Comparison of ENCODE assay signal across 38 cellular contexts in the genomic region with DNA sequence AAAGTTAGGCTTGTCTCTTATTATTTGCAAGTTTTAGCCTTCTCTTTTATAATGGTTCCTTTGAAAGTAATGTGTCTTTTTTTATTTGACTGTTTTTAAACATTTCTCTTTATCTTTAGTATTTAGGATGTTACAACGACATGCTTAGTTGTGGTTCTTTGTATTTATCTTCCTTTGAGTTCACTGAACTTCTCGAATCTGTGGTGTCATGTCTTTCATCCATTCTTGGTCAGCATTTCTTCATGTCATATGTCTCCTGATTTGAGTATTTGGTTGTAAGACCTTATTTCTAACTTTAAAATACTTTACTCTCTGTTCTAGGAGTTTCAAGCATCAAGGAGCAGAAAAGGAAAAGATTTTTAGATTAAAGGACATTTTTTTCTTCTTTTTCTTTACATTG. TPM values are rescaled to one million over a fixed set of nuclear protein-coding genes. Genes with fewer than 3 reads are reported as not detected.
"Had no signal": no experiment of that assay in that cellular context is flagged by ENCODE, and none has a peak within 500 bp of the region (broad histone marks: within the 10 kb centered on the region; RNA-seq: fewer than 3 reads in every experiment).

No MANE protein-coding gene starts in this region.

- DNase-seq: Karpas-422, Kasumi-1, MG63, MM.1S, MV-4-11, NCI-H1048, NCI-H1092, NCI-H1092 treated with DMSO at 0.1 percent for 48 hours, NCI-H1105, NCI-H1105 treated with DMSO at 0.1 percent for 48 hours, NCI-H1417, NCI-H1417 treated with DMSO at 0.1 percent for 48 hours, NCI-H1436, NCI-H1436 treated with DMSO at 0.1 percent for 48 hours, NCI-H146, NCI-H1694, NCI-H1694 treated with DMSO at 0.1 percent for 48 hours, NCI-H187, NCI-H187 treated with DMSO at 0.1 percent for 48 hours, NCI-H1930, NCI-H2029, NCI-H2029 treated with DMSO at 0.1 percent for 48 hours, NCI-H2081, NCI-H2081 treated with DMSO at 0.1 percent for 48 hours, NCI-H2107, NCI-H2171, NCI-H2171 treated with DMSO at 0.1 percent for 48 hours, NCI-H2227 treated with DMSO at 0.1 percent for 48 hours, NCI-H226, NCI-H345, NCI-H446, NCI-H446 treated with DMSO at 0.1 percent for 48 hours, NCI-H510A, NCI-H510A treated with DMSO at 0.1 percent for 48 hours had no signal

- H3K4me3 ChIP-seq: MG63 had no signal

- H3K36me3 ChIP-seq: MG63 had no signal

RNA-seq across cellular contexts. Expression of gene BARX2, which starts 15.9 kb away (rescaled TPM):
- total RNA-seq: LHCN-M2, M059J, MCF 10A, NCI-H460 had no signal
